Comparison of ENCODE assay signal across 8 cellular contexts in the genomic region with DNA sequence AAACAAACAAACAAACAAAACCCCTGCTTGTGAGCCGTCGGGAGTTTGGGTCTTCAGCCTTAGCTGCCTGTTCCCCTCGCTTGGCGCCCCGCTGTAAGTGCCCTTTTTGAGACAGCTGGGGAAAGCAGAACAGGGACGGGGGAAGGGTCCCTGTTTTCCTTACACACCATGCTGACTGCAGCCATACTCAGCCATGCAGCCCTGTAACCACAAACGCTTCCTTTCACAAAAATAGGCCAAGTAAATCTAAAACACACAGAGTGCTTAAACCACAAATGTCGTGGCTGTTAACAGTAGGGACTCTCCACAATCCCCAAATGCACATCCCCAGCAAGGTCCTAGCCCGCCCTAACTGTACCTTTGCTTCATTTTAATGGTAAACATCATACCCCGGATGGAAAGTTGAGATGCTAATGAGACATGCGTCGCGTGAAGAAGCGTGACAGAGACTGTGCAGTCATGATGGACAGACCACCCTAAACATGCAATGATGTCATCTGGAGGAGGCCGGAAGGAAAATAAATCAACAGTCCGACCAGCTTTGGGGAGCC.
DNase-seq lines count a peak whose midpoint lies in the region; ATAC-seq and TF ChIP-seq lines count a peak whose summit lies in the region.

No MANE protein-coding gene starts in this region.

- peaks cover 15% of the 10 kb centered on the region for H3K27me3 Mint-ChIP-seq in activated B cell treated with CpG ODN at 0.5 μM for 24 hours

- H3K27ac Mint-ChIP-seq in activated B cell treated with CpG ODN at 0.5 μM for 24 hours, result peak overlapping the region; percentile 74

- peak; percentile 43 for DNase-seq in Daoy (ENCODE audit: low read depth)
- peak; percentile 40 for DNase-seq in activated B cell treated with CpG ODN at 0.5 μM for 24 hours
- DNase-seq in left kidney (ENCODE audit: low read depth, low spot score), result peak; percentile 33
- no peak for DNase-seq in NCI-H524 treated with DMSO at 0.1 percent for 48 hours (lab: John Stamatoyannopoulos, UW)
- no peak for DNase-seq in OCI-M1 (lab: John Stamatoyannopoulos, UW)

- TF ChIP-seq CTCF in activated B cell treated with CpG ODN at 0.5 μM for 24 hours (IDR thresholded peaks at IDR 0.05), result no peak

- H3K4me1 Mint-ChIP-seq in activated B cell treated with CpG ODN at 0.5 μM for 24 hours, result peaks cover 40% of the 10 kb centered on the region

- CTCF ChIA-PET in activated B cell treated with CpG ODN at 0.5 μM for 24 hours (lab: Charles Lee), result interaction anchor here (0.7 to 1.1 kb wide), 2 partner anchors 27 to 130 kb away, joined by 3 to 4 read pairs; a partner anchor contains a TSS

- POLR2A ChIA-PET in activated B cell treated with CpG ODN at 0.5 μM for 24 hours (lab: Charles Lee), result interaction anchor here (0.6 to 2.2 kb wide), 8 partner anchors 9 to 90 kb away, joined by 3 to 26 read pairs (median 4); no protein-coding TSS in a partner anchor

- intact Hi-C loops in activated B cell treated with CpG ODN at 0.5 μM for 24 hours (cut with micrococcal nuclease), result loop anchor here (1.0 to 5.0 kb wide), 3 partner anchors 29 to 131 kb away; a partner anchor contains a TSS

- no peaks in the 10 kb centered on the region for H3K9me3 Mint-ChIP-seq in activated B cell treated with CpG ODN at 0.5 μM for 24 hours

- H3K4me3 Mint-ChIP-seq in activated B cell treated with CpG ODN at 0.5 μM for 24 hours, result peak overlapping the region; percentile 68

- no peaks in the 10 kb centered on the region for H3K36me3 Mint-ChIP-seq in activated B cell treated with CpG ODN at 0.5 μM for 24 hours (ENCODE audit: low read depth)

- peak; percentile 54 for ATAC-seq in HG02970 (IDR thresholded peaks at IDR 0.05; ENCODE audit: low FRiP score, unreplicated experiment)
- peak; percentile 90 for ATAC-seq in activated B cell treated with CpG ODN at 0.5 μM for 24 hours (ENCODE audit: low read depth)
- ATAC-seq in GM18870 (IDR thresholded peaks at IDR 0.05; ENCODE audit: unreplicated experiment), result no peak
- ATAC-seq in HG02938 (IDR thresholded peaks at IDR 0.05; ENCODE audit: unreplicated experiment), result no peak

Comparison
In these comparisons a context has a peak if more than half of its experiments do, and no peak if none do; other contexts are left out.
1. DNase-seq: peak in Daoy (single experiment), activated B cell treated with CpG ODN at 0.5 μM for 24 hours (single experiment) and left kidney (single experiment); none in NCI-H524 treated with DMSO at 0.1 percent for 48 hours (single experiment) and OCI-M1 (single experiment).
2. ATAC-seq: peak in HG02970 (single experiment) and activated B cell treated with CpG ODN at 0.5 μM for 24 hours (single experiment); none in GM18870 (single experiment) and HG02938 (single experiment).